1 cellular context compared by ENCODE assay signal in the genomic region with DNA sequence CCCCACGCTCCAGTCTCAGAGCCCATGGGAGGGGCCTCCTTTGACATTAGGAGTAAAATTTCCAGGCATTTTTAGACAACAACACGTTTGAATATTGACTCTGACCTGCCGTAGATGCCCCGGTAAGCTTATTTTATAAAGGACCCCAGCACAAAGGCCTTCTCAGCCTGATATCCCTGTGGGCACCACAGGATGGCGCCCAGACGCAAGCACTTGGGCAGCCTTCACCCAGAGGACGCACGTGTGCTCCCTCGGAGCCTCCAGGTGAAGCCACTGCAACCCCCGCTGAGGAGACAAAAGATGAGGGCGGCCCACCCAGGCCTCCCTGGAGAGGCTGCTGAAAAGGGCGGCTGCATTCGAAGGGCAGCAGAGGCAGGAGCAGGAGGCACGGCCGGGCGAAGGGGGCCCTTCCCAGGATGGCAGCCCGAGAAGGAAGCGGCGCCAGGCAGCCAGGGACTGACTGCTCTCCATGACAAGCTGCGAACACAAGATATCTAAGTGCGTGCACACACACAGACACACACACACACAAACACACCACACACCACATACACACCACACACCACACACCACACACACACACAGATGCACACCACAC.
TF ChIP-seq lines count a peak whose summit lies in the region.

No MANE protein-coding gene starts in this region.

TF ChIP-seq in GM12878, 131 proteins besides CTCF, POLR2A, EP300 and RAD21:
- TF ChIP-seq MEF2B (IDR thresholded peaks at IDR 0.05; ENCODE audit: partially characterized antibody, poor library complexity, severe bottlenecking) (no peak), ZNF207 (IDR thresholded peaks at IDR 0.05; ENCODE audit: borderline replicate concordance) (no peak), BHLHE40 (IDR thresholded peaks at IDR 0.05; ENCODE audit: borderline replicate concordance in 1 of 2, low read depth in 2 of 2, low read length in 1 of 2) (peak in 1 of 2 experiments; percentile 56; a peak in 1 of 4 replicates)
TF ChIP-seq in GM12878: peak in this region for 1.
